27 cellular contexts compared by ENCODE assay signal in the genomic region with DNA sequence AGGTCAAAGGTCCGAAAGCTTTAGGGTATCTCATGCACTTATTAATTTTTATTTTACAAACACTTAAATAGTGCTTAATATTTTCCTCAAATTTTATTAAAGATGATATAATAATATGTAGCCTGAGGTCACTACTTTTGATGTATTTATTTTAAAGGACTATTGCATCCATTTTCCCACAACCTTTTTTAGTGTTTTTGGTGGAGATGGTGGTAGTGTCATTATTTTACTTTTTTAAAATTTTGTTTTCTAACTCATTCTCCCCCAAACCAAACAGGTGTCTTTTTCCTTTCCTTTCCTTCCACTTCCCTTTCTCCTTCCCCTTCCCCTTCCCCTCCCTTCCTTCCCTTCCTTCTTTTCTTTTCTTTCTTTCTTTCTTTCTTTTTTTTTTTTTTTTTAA.
"Had no signal": no experiment of that assay in that cellular context is flagged by ENCODE, and none has a peak within 500 bp of the region (broad histone marks: within the 10 kb centered on the region; RNA-seq: fewer than 3 reads in every experiment).

No MANE protein-coding gene starts in this region.

- H3K9me3 ChIP-seq: suprapubic skin, testis, thoracic aorta, thyroid gland, tibial artery, tibial nerve, transverse colon, upper lobe of left lung, upper lobe of right lung, uterus, vagina had no signal

- ATAC-seq: stimulated activated effector memory CD8-positive, alpha-beta T cell treated with anti-CD3 and anti-CD28 coated beads, Interleukin-12 subunit alpha, Interleukin-12 subunit beta, amount 100 ng/mL, for 72 hours; stimulated activated memory B cell treated with anti-CD40 and anti-IgM and Interleukin-4, amounts not matched to agents 10 μg/mL and 1 μg/mL and 100 μg/mL, for 72 hours; stimulated activated naive B cell treated with anti-CD40 and anti-IgM and Interleukin-4, amounts not matched to agents 10 μg/mL and 1 μg/mL and 100 μg/mL, for 72 hours; stimulated activated naive CD8-positive, alpha-beta T cell treated with anti-CD3 and anti-CD28 coated beads, Interleukin-15, amount 100 ng/mL, for 72 hours; stimulated activated naive CD8-positive, alpha-beta T cell treated with anti-CD3 and anti-CD28 coated beads, Interleukin-15, Interleukin-2, amounts not matched to agents 100 U/mL and 50 U/mL, for 24 hours; upper lobe of right lung had no signal

- DNase-seq: stimulated activated CD4-positive, alpha-beta T cell treated with anti-CD3 and anti-CD28 coated beads, Interleukin-2, amount 100 ng/mL, for 48 hours; stimulated activated CD4-positive, alpha-beta T cell treated with anti-CD3 and anti-CD28 coated beads, Interleukin-4, amount 100 ng/mL, for 1 hour; stimulated activated CD4-positive, alpha-beta T cell treated with anti-CD3 and anti-CD28 coated beads, Interleukin-4, amount 100 ng/mL, for 24 hours; stimulated activated CD4-positive, alpha-beta T cell treated with anti-CD3 and anti-CD28 coated beads, Interleukin-4, amount 100 ng/mL, for 4 hours; stimulated activated CD8-positive, alpha-beta memory T cell treated with anti-CD3 and anti-CD28 coated beads, Interleukin-4, amount 100 ng/mL, for 48 hours; stimulated activated naive B cell treated with anti-CD40 and anti-IgM and Interleukin-4, amounts not matched to agents 10 μg/mL and 1 μg/mL and 100 μg/mL, for 72 hours; stimulated activated naive CD4-positive, alpha-beta T cell; stimulated activated naive CD4-positive, alpha-beta T cell treated with Interleukin-2 at 50 U/mL for 16 hours; stimulated activated naive CD8-positive, alpha-beta T cell treated with anti-CD3 and anti-CD28 coated beads, Interleukin-15, amount 100 ng/mL, for 72 hours; stimulated activated naive CD8-positive, alpha-beta T cell treated with anti-CD3 and anti-CD28 coated beads, Interleukin-15, Interleukin-2, amounts not matched to agents 100 U/mL and 50 U/mL, for 24 hours; stomach; substantia nigra; testis; thyroid gland; tibial artery; transverse colon; trophoblast cell; upper lobe of left lung; upper lobe of right lung; uterus had no signal

- H3K27ac ChIP-seq: stomach, suprapubic skin, testis, thoracic aorta, thyroid gland, tibial artery, tibial nerve, transverse colon, upper lobe of left lung, upper lobe of right lung, uterus, vagina had no signal

- H3K4me1 ChIP-seq: stomach, suprapubic skin, testis, thyroid gland, tibial artery, tibial nerve, transverse colon, upper lobe of left lung, upper lobe of right lung, uterus, vagina had no signal

- H3K27me3 ChIP-seq: stomach, suprapubic skin, testis, thyroid gland, tibial artery, tibial nerve, transverse colon, upper lobe of left lung, upper lobe of right lung, uterus, vagina had no signal

- FAIRE-seq: urothelium cell line had no signal

- H3K4me3 ChIP-seq: stomach, suprapubic skin, testis, thoracic aorta, thyroid gland, tibial artery, tibial nerve, transverse colon, upper lobe of left lung, upper lobe of right lung, uterus, vagina had no signal

- H3K36me3 ChIP-seq: stomach, suprapubic skin, thoracic aorta, thyroid gland, tibial artery, tibial nerve, transverse colon, upper lobe of left lung, upper lobe of right lung, uterus, vagina had no signal
